21 cellular contexts compared by ENCODE assay signal in the genomic region with DNA sequence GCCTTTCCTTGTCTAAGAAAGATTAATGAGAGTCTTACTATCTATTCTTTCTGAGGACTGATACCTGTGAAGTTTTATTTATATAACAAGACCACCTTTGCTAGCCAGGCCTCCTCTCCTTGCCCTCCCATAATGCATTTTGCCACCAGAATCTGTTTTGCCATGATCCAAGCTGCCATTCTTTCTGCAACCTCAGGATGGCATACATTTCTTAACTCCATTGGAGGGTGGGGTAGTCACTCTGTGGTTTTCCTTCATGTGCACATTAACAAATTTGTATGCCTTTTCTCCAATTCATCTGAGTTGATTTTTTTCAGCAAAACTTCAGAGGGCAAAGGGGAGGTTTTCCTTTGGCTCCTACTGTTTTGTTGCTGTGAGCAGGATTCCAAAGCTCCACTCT. TPM values are rescaled to one million over a fixed set of nuclear protein-coding genes. Genes with fewer than 3 reads are reported as not detected.
A peak's percentile ranks its signal among the peaks of the same experiment; 100 is the strongest.
DNase-seq lines count a peak whose midpoint lies in the region; ATAC-seq and TF ChIP-seq lines count a peak whose summit lies in the region.
"Had no signal": no experiment of that assay in that cellular context is flagged by ENCODE, and none has a peak within 500 bp of the region (broad histone marks: within the 10 kb centered on the region; RNA-seq: fewer than 3 reads in every experiment).

No MANE protein-coding gene starts in this region.

- peak overlapping the region; percentile 32; the same call in 1 of the 2 replicates for H3K9ac ChIP-seq in MM.1S (ENCODE audit: low read length)

- DNase-seq in heart right ventricle (no peak), Right ventricle myocardium inferior (ENCODE audit: missing footprints) (no peak), MM.1S (no peak), epithelial cell of proximal tubule (ENCODE audit: low read depth) (no peak), GF-D8 (lab: John Stamatoyannopoulos, UW) (no peak), NCI-H2107 treated with DMSO at 0.1 percent for 48 hours (lab: John Stamatoyannopoulos, UW; ENCODE audit: unreplicated experiment) (no peak), A172 (ENCODE audit: low spot score) (no peak)
- DNase-seq in stimulated activated effector memory CD8-positive, alpha-beta T cell treated with anti-CD3 and anti-CD28 coated beads, Interleukin-12 subunit alpha, Interleukin-12 subunit beta, amount 100 ng/mL, for 72 hours (ENCODE audit: low spot score in 2 of 2) = no peak
- DNase-seq: activated CD4-positive, alpha-beta T cell treated with anti-CD3 and anti-CD28 coated beads for 4 hours; activated CD8-positive, alpha-beta memory T cell treated with anti-CD3 and anti-CD28 coated beads, Interleukin-2, amount 50 U/mL, for 4 hours; activated naive CD4-positive, alpha-beta T cell treated with Interleukin-2 at 50 U/mL for 16 hours; COR-L47; GDM1; hippocampal formation; left colon; NCI-H2081; pancreas; SHP77 treated with DMSO at 0.1 percent for 48 hours had no signal

- 0 out of 2 replicates have a peak, but pooled peaks cover 4% of the 10 kb centered on the region for H3F3A ChIP-seq in MM.1S (ENCODE audit: insufficient read depth, low read length)

- H3K9me3 Mint-ChIP-seq in stimulated activated effector memory CD8-positive, alpha-beta T cell treated with anti-CD3 and anti-CD28 coated beads, Interleukin-12 subunit alpha, Interleukin-12 subunit beta, amount 100 ng/mL, for 72 hours = peaks cover 2% of the 10 kb centered on the region
- H3K9me3 Mint-ChIP-seq: dendritic cell treated with granulocyte-macrophage colony-stimulating factor and Interleukin-4, amounts not matched to agents 40 ng/mL and 50 ng/mL, for 4 days had no signal

- H3K9me3 ChIP-seq in heart right ventricle (peaks cover 0 to 17% (median 5%) of the 10 kb centered on the region in 11 donors), MM.1S (replicated peaks; ENCODE audit: insufficient read depth, low read length) (no peaks in the 10 kb centered on the region)
- H3K9me3 ChIP-seq: pancreas had no signal

- H3K79me2 ChIP-seq in MM.1S (ENCODE audit: low read length) = no peaks in the 10 kb centered on the region

- H3K27ac ChIP-seq in heart right ventricle (no peak overlapping the region), MM.1S (ENCODE audit: low read length) (peak overlapping the region; percentile 73; the same call in 1 of the 2 replicates)
- H3K27ac ChIP-seq: pancreas had no signal

- no peak overlapping the region for H3K4me3 ChIP-seq in heart right ventricle
- H3K4me3 ChIP-seq in MM.1S (ENCODE audit: low read length) = no peak overlapping the region
- H3K4me3 ChIP-seq in epithelial cell of proximal tubule (ENCODE audit: low read depth, low read length) = no peak overlapping the region
- H3K4me3 ChIP-seq: pancreas had no signal

- H2AFZ ChIP-seq in MM.1S (ENCODE audit: low read length) = peak overlapping the region; percentile 65

- no peaks in the 10 kb centered on the region for H3K9me2 ChIP-seq in MM.1S (replicated peaks; ENCODE audit: insufficient read depth, low read length)

- peak overlapping the region; percentile 9 for H3K27ac Mint-ChIP-seq in stimulated activated effector memory CD8-positive, alpha-beta T cell treated with anti-CD3 and anti-CD28 coated beads, Interleukin-12 subunit alpha, Interleukin-12 subunit beta, amount 100 ng/mL, for 72 hours
- H3K27ac Mint-ChIP-seq: dendritic cell treated with granulocyte-macrophage colony-stimulating factor and Interleukin-4, amounts not matched to agents 40 ng/mL and 50 ng/mL, for 4 days; T-helper 2 cell treated with Interferon-gamma antibody and Interleukin-4, amounts not matched to agents 5 μg/mL and 100 μg/mL, for 36 hours had no signal

- intact Hi-C loops in heart right ventricle (cut with DNase I) = no loop called here
- intact Hi-C loops in Right ventricle myocardium inferior (cut with DNase I) = no loop called here

- H3K4me2 ChIP-seq in MM.1S (ENCODE audit: low read depth, low read length) = peak overlapping the region; percentile 52

- H4K20me1 ChIP-seq in MM.1S (ENCODE audit: insufficient read depth, low read length) = no peaks in the 10 kb centered on the region

- no peak for ATAC-seq in heart right ventricle
- ATAC-seq in Right ventricle myocardium inferior = no peak
- no peak for ATAC-seq in stimulated activated effector memory CD8-positive, alpha-beta T cell treated with anti-CD3 and anti-CD28 coated beads, Interleukin-12 subunit alpha, Interleukin-12 subunit beta, amount 100 ng/mL, for 72 hours
- ATAC-seq: esophagus mucosa, left colon, pancreas had no signal

- TF ChIP-seq CTCF in heart right ventricle (IDR thresholded peaks at IDR 0.05) (peak in 5 of 9 donors; percentile 17 to 30 (median 27)), MM.1S (IDR thresholded peaks at IDR 0.05; ENCODE audit: low read length) (peak; percentile 17; the same call in 1 of the 2 replicates), epithelial cell of proximal tubule (conservative IDR thresholded peaks at IDR 0.05; ENCODE audit: low read depth, low read length) (peak; percentile 40)

- H3K36me3 Mint-ChIP-seq in stimulated activated effector memory CD8-positive, alpha-beta T cell treated with anti-CD3 and anti-CD28 coated beads, Interleukin-12 subunit alpha, Interleukin-12 subunit beta, amount 100 ng/mL, for 72 hours = no peaks in the 10 kb centered on the region

- peaks cover 0 to 7% (median 0%) of the 10 kb centered on the region in 9 donors for H3K4me1 ChIP-seq in heart right ventricle
- H3K4me1 ChIP-seq in MM.1S (ENCODE audit: low read length) = peaks cover 30% of the 10 kb centered on the region

- H3K36me3 ChIP-seq in heart right ventricle = no peaks in the 10 kb centered on the region
- H3K36me3 ChIP-seq in MM.1S (replicated peaks; ENCODE audit: insufficient read depth, low read length) = no peaks in the 10 kb centered on the region
- H3K36me3 ChIP-seq: pancreas had no signal

- H3K27me3 ChIP-seq in heart right ventricle (no peaks in the 10 kb centered on the region), MM.1S (replicated peaks; ENCODE audit: insufficient read depth, low read length) (no peaks in the 10 kb centered on the region)
- H3K27me3 ChIP-seq: pancreas had no signal

- H3K4me3 Mint-ChIP-seq in stimulated activated effector memory CD8-positive, alpha-beta T cell treated with anti-CD3 and anti-CD28 coated beads, Interleukin-12 subunit alpha, Interleukin-12 subunit beta, amount 100 ng/mL, for 72 hours = no peak overlapping the region
- H3K4me3 Mint-ChIP-seq: dendritic cell treated with granulocyte-macrophage colony-stimulating factor and Interleukin-4, amounts not matched to agents 40 ng/mL and 50 ng/mL, for 4 days; T-helper 2 cell treated with Interferon-gamma antibody and Interleukin-4, amounts not matched to agents 5 μg/mL and 100 μg/mL, for 36 hours had no signal

- H3K4me1 Mint-ChIP-seq in stimulated activated effector memory CD8-positive, alpha-beta T cell treated with anti-CD3 and anti-CD28 coated beads, Interleukin-12 subunit alpha, Interleukin-12 subunit beta, amount 100 ng/mL, for 72 hours = peaks cover 19% of the 10 kb centered on the region

RNA-seq across cellular contexts. Expression of a gene that starts 26.4 kb away (rescaled TPM):
- total RNA-seq in heart right ventricle (10 to 100 TPM; 15.1 to 23.8 (median 19.2) TPM), Right ventricle myocardium inferior (20.0 TPM), epithelial cell of proximal tubule (6.4 and 8.1 TPM in 2 replicates)
- polyA plus RNA-seq in heart right ventricle = 10 to 100 TPM in 1 of 2 donors, 1 to 10 TPM in 1; 9.2 to 16.3 TPM
- total RNA-seq in A172 (2014; rRNA removed; shearing (Covaris generic)) = not detected in 2 replicates
